In genomic region chr3:123960791-123961507, GRCh38 we compare ENCODE assay signal across 1 cellular context.
TF ChIP-seq lines count a peak whose summit lies in the region.

Gene CCDC14, minus strand, starts transcription at chr3:123961229. Its CDS starts 56 bp downstream, at chr3:123961173.

TF ChIP-seq in K562, 482 proteins besides CTCF, POLR2A, EP300 and RAD21 (continued from another document):
- TF ChIP-seq ZBTB40 (IDR thresholded peaks at IDR 0.05): peak; percentile 91
- TF ChIP-seq ZBTB40 (CRISPR knock-in tag; IDR thresholded peaks at IDR 0.05): no peak
- TF ChIP-seq TOE1 (IDR thresholded peaks at IDR 0.05; ENCODE audit: borderline replicate concordance): 0 out of 2 replicates have a peak, but pooled peaks have one; percentile 41
- no peak for TF ChIP-seq TOE1 (CRISPR knock-in tag; IDR thresholded peaks at IDR 0.05; ENCODE audit: borderline replicate concordance, low read depth)
- TF ChIP-seq RB1 (IDR thresholded peaks at IDR 0.05; ENCODE audit: low read depth): no peak
- TF ChIP-seq CXXC5 (CRISPR knock-in tag; IDR thresholded peaks at IDR 0.05): peak; percentile 57
- TF ChIP-seq, protein P1, sequence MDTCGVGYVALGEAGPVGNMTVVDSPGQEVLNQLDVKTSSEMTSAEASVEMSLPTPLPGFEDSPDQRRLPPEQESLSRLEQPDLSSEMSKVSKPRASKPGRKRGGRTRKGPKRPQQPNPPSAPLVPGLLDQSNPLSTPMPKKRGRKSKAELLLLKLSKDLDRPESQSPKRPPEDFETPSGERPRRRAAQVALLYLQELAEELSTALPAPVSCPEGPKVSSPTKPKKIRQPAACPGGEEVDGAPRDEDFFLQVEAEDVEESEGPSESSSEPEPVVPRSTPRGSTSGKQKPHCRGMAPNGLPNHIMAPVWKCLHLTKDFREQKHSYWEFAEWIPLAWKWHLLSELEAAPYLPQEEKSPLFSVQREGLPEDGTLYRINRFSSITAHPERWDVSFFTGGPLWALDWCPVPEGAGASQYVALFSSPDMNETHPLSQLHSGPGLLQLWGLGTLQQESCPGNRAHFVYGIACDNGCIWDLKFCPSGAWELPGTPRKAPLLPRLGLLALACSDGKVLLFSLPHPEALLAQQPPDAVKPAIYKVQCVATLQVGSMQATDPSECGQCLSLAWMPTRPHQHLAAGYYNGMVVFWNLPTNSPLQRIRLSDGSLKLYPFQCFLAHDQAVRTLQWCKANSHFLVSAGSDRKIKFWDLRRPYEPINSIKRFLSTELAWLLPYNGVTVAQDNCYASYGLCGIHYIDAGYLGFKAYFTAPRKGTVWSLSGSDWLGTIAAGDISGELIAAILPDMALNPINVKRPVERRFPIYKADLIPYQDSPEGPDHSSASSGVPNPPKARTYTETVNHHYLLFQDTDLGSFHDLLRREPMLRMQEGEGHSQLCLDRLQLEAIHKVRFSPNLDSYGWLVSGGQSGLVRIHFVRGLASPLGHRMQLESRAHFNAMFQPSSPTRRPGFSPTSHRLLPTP (IDR thresholded peaks at IDR 0.05; ENCODE audit: borderline replicate concordance, extremely low read depth, insufficient read length): peak; percentile 44
- TF ChIP-seq RCOR1 (IDR thresholded peaks at IDR 0.05; ENCODE audit: borderline replicate concordance in 1 of 2, low read depth in 2 of 2, low read length in 2 of 2): 0 out of 4 replicates have a peak, but pooled peaks of 1 of the 2 experiments have one; percentile 18
- TF ChIP-seq JUND (IDR thresholded peaks at IDR 0.05; ENCODE audit: borderline replicate concordance, low read depth, low read length): peak; percentile 39; the same call in 1 of the 2 replicates
- no peak for TF ChIP-seq JUND (tag; IDR thresholded peaks at IDR 0.05; ENCODE audit: borderline replicate concordance, low read depth, low read length)
- peak; percentile 63 for TF ChIP-seq HCFC1 (IDR thresholded peaks at IDR 0.05; ENCODE audit: low read depth, low read length)
- TF ChIP-seq TFAP4 (CRISPR knock-in tag; IDR thresholded peaks at IDR 0.05; ENCODE audit: borderline replicate concordance): peak; percentile 60; the same call in 1 of the 2 replicates
- no peak for TF ChIP-seq NR2C2 (CRISPR knock-in tag; IDR thresholded peaks at IDR 0.05)
- peak; percentile 68 for TF ChIP-seq NR2C2 (tag; IDR thresholded peaks at IDR 0.05)
- peak in 1 of 3 experiments; percentile 47 for TF ChIP-seq YY1 (IDR thresholded peaks at IDR 0.05; ENCODE audit: borderline replicate concordance in 1 of 3, control insufficient read depth in 1 of 3, extremely low read depth in 1 of 3, insufficient read depth in 3 of 3, insufficient read length in 1 of 3, insufficient replicate concordance in 2 of 3, low read depth in 1 of 3, low read length in 2 of 3)
- TF ChIP-seq, protein P2, sequence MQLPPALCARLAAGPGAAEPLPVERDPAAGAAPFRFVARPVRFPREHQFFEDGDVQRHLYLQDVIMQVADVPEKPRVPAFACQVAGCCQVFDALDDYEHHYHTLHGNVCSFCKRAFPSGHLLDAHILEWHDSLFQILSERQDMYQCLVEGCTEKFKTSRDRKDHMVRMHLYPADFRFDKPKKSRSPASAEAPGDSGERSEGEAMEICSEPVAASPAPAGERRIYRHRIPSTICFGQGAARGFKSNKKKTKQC (CRISPR knock-in tag; IDR thresholded peaks at IDR 0.05): no peak
- peak in 1 of 2 experiments; percentile 32; a peak in 1 of 4 replicates for TF ChIP-seq TEAD1 (CRISPR knock-in tag; IDR thresholded peaks at IDR 0.05)
- peak; percentile 86 for TF ChIP-seq TAF1 (IDR thresholded peaks at IDR 0.05; ENCODE audit: control insufficient read depth, extremely low read depth, insufficient read depth, low read length, severe bottlenecking)
- TF ChIP-seq ARID3B (CRISPR knock-in tag; IDR thresholded peaks at IDR 0.05; ENCODE audit: borderline replicate concordance): no peak
- TF ChIP-seq, protein P3, sequence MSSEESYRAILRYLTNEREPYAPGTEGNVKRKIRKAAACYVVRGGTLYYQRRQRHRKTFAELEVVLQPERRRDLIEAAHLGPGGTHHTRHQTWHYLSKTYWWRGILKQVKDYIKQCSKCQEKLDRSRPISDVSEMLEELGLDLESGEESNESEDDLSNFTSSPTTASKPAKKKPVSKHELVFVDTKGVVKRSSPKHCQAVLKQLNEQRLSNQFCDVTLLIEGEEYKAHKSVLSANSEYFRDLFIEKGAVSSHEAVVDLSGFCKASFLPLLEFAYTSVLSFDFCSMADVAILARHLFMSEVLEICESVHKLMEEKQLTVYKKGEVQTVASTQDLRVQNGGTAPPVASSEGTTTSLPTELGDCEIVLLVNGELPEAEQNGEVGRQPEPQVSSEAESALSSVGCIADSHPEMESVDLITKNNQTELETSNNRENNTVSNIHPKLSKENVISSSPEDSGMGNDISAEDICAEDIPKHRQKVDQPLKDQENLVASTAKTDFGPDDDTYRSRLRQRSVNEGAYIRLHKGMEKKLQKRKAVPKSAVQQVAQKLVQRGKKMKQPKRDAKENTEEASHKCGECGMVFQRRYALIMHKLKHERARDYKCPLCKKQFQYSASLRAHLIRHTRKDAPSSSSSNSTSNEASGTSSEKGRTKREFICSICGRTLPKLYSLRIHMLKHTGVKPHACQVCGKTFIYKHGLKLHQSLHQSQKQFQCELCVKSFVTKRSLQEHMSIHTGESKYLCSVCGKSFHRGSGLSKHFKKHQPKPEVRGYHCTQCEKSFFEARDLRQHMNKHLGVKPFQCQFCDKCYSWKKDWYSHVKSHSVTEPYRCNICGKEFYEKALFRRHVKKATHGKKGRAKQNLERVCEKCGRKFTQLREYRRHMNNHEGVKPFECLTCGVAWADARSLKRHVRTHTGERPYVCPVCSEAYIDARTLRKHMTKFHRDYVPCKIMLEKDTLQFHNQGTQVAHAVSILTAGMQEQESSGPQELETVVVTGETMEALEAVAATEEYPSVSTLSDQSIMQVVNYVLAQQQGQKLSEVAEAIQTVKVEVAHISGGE (CRISPR knock-in tag; IDR thresholded peaks at IDR 0.05): peak; percentile 82 to 96 (median 83); a peak in 5 of 6 replicates
- peak; percentile 35; the same call in 1 of the 2 replicates for TF ChIP-seq CREM (IDR thresholded peaks at IDR 0.05; ENCODE audit: low read depth)
- TF ChIP-seq BRD4 (IDR thresholded peaks at IDR 0.05): no peak
- TF ChIP-seq RBFOX2 (IDR thresholded peaks at IDR 0.05; ENCODE audit: low read depth, low read length): peak; percentile 90
TF ChIP-seq in K562: peak in this region for 49.
